ENCODE assay signal across 1 cellular context in the genomic region with DNA sequence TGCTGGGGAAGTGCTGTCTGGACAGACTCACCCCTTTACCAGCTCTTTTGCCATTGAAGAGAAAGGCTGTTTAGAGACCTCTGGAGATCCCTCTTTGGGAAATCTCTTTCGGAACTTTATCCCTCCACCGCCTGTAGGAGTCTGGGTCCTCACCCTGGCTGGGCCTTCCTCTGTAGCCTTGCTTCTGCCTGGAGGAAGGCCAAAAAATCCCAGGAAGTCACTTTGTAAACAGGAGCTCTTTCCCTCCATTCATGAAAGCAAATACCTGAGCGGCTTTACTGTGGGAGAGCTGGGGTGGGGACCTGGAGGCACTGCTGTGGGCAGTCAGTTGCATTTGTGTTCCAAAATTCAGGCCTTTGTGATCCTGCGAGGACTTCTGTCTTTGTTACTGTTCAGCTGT.
A peak's percentile ranks its signal among the peaks of the same experiment; 100 is the strongest.
TF ChIP-seq lines count a peak whose summit lies in the region.

No MANE protein-coding gene starts in this region.

TF ChIP-seq in HepG2, 621 proteins besides CTCF, POLR2A, EP300 and RAD21:
- TF ChIP-seq SRF (IDR thresholded peaks at IDR 0.05; ENCODE audit: low read depth, low read length) (no peak), FOXA1 (IDR thresholded peaks at IDR 0.05) (no peak), FOXA1 (CRISPR knock-in tag; IDR thresholded peaks at IDR 0.05) (peak; percentile 50; the same call in 1 of the 2 replicates), ZNF629 (CRISPR knock-in tag; conservative IDR thresholded peaks at IDR 0.05) (no peak), ZNF724P (CRISPR knock-in tag; IDR thresholded peaks at IDR 0.05; ENCODE audit: borderline replicate concordance) (no peak), GATAD1 (CRISPR knock-in tag; IDR thresholded peaks at IDR 0.05) (no peak), AGO2 (optimal IDR thresholded peaks at IDR 0.05; ENCODE audit: low read depth, low read length) (no peak), KLF6 (CRISPR knock-in tag; IDR thresholded peaks at IDR 0.05) (no peak), YEATS4 (CRISPR knock-in tag; IDR thresholded peaks at IDR 0.05; ENCODE audit: borderline replicate concordance) (no peak), YY1 (IDR thresholded peaks at IDR 0.05; ENCODE audit: insufficient read depth, insufficient replicate concordance, low read depth, low read length) (no peak), REL (CRISPR knock-in tag; conservative IDR thresholded peaks at IDR 0.05) (no peak), TEAD3 (CRISPR knock-in tag; optimal IDR thresholded peaks at IDR 0.05; ENCODE audit: borderline replicate concordance) (peak; percentile 35), FOXA3 (CRISPR knock-in tag; IDR thresholded peaks at IDR 0.05) (peak; percentile 67), NFYB (CRISPR knock-in tag; IDR thresholded peaks at IDR 0.05) (no peak), HNF4G (IDR thresholded peaks at IDR 0.05; ENCODE audit: borderline replicate concordance, low read depth, low read length) (no peak), HNF4G (CRISPR knock-in tag; IDR thresholded peaks at IDR 0.05; ENCODE audit: borderline replicate concordance, low read depth) (no peak), SPEN (CRISPR knock-in tag; IDR thresholded peaks at IDR 0.05; ENCODE audit: low read depth) (no peak), RFX1 (IDR thresholded peaks at IDR 0.05) (no peak), HDAC1 (CRISPR knock-in tag; IDR thresholded peaks at IDR 0.05) (no peak), MTA3 (CRISPR knock-in tag; IDR thresholded peaks at IDR 0.05) (no peak)
- TF ChIP-seq, protein P1, sequence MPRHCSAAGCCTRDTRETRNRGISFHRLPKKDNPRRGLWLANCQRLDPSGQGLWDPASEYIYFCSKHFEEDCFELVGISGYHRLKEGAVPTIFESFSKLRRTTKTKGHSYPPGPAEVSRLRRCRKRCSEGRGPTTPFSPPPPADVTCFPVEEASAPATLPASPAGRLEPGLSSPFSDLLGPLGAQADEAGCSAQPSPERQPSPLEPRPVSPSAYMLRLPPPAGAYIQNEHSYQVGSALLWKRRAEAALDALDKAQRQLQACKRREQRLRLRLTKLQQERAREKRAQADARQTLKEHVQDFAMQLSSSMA (CRISPR knock-in tag; IDR thresholded peaks at IDR 0.05): no peak
- TF ChIP-seq, protein P2, sequence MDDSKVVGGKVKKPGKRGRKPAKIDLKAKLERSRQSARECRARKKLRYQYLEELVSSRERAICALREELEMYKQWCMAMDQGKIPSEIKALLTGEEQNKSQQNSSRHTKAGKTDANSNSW (CRISPR knock-in tag; IDR thresholded peaks at IDR 0.05; ENCODE audit: borderline replicate concordance): no peak
- TF ChIP-seq, protein P3, sequence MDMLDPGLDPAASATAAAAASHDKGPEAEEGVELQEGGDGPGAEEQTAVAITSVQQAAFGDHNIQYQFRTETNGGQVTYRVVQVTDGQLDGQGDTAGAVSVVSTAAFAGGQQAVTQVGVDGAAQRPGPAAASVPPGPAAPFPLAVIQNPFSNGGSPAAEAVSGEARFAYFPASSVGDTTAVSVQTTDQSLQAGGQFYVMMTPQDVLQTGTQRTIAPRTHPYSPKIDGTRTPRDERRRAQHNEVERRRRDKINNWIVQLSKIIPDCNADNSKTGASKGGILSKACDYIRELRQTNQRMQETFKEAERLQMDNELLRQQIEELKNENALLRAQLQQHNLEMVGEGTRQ (IDR thresholded peaks at IDR 0.05; ENCODE audit: low read depth, low read length): no peak
- TF ChIP-seq, protein P3 (CRISPR knock-in tag; IDR thresholded peaks at IDR 0.05; ENCODE audit: borderline replicate concordance): no peak
- TF ChIP-seq, protein P4, sequence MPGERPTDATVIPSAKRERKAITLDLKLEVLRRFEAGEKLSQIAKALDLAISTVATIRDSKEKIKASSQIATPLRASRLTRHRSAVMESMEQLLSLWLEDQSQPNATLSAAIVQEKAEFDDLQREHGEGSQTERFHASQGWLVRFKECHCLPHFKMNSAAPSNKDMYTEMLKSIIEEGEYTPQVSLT (CRISPR knock-in tag; IDR thresholded peaks at IDR 0.05; ENCODE audit: borderline replicate concordance, low read depth): no peak
- TF ChIP-seq, protein P5, sequence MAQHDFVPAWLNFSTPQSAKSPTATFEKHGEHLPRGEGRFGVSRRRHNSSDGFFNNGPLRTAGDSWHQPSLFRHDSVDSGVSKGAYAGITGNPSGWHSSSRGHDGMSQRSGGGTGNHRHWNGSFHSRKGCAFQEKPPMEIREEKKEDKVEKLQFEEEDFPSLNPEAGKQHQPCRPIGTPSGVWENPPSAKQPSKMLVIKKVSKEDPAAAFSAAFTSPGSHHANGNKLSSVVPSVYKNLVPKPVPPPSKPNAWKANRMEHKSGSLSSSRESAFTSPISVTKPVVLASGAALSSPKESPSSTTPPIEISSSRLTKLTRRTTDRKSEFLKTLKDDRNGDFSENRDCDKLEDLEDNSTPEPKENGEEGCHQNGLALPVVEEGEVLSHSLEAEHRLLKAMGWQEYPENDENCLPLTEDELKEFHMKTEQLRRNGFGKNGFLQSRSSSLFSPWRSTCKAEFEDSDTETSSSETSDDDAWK (CRISPR knock-in tag; IDR thresholded peaks at IDR 0.05): no peak
- TF ChIP-seq, protein P6, sequence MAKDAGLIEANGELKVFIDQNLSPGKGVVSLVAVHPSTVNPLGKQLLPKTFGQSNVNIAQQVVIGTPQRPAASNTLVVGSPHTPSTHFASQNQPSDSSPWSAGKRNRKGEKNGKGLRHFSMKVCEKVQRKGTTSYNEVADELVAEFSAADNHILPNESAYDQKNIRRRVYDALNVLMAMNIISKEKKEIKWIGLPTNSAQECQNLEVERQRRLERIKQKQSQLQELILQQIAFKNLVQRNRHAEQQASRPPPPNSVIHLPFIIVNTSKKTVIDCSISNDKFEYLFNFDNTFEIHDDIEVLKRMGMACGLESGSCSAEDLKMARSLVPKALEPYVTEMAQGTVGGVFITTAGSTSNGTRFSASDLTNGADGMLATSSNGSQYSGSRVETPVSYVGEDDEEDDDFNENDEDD (CRISPR knock-in tag; IDR thresholded peaks at IDR 0.05; ENCODE audit: borderline replicate concordance): no peak
